In the genomic region with DNA sequence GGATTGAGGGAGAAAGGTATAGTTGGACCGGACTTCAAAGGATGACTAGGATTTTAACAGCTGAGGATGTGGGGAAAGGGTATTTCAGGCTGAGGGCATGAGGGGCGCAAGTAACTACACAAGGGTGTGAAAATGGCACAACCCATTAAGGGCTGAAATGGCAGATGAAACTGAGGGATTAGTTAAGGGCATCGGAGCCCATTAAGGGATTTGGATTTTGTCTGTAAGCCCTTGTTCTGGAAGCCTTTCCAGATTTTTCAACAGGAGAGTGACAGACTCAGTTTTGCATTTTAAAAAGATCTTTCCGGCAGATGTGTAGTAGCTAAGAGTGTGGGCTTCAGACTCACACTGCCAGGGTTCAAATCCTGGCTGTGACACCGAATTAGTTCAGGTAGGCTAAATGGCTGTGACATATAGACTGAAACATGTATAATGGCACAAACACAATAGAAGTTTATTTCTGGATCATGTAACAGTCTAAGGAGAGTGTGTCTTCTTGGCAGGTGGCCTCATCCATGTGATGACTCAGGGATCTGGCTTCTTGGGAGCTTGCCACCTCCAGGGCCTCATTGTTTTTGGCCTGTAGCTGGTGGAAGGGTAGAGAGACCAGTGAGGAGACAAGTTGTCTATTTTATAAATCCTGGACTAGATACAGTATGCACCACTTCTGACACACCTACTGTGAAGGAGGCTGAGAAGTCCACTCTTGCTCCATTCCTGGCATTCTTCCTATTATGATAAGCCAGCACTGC, we compare ENCODE assay signal across 9 cellular contexts. TPM values are rescaled to one million over a fixed set of nuclear protein-coding genes. Genes with fewer than 3 reads are reported as not detected.
DNase-seq lines count a peak whose midpoint lies in the region; ATAC-seq and TF ChIP-seq lines count a peak whose summit lies in the region.
"Had no signal": no experiment of that assay in that cellular context is flagged by ENCODE, and none has a peak within 500 bp of the region (broad histone marks: within the 10 kb centered on the region; RNA-seq: fewer than 3 reads in every experiment).

No MANE protein-coding gene starts in this region.

- no peaks in the 10 kb centered on the region for H4K20me1 ChIP-seq in fibroblast of lung (ENCODE audit: control insufficient read depth, extremely low read depth, insufficient read depth, low read length)

- BruUV-seq in Panc1 (replicated peaks; lab: Mats Ljungman, UMichigan) = no TSS peak

- POLR2A ChIA-PET in Panc1 (lab: Charles Lee) = no interaction called here
- POLR2A ChIA-PET in activated CD8-positive, alpha-beta T cell treated with anti-CD3 and anti-CD28 coated beads for 36 hours (lab: Charles Lee) = interaction anchor here (0.9 kb wide), 1 partner anchor 7 kb away, joined by 3 read pairs; no protein-coding TSS in a partner anchor
- POLR2A ChIA-PET in GM10248 (lab: Yijun Ruan, JAX) = no interaction called here

- WGBS in spleen, 5 donors = 86 to 97% (median 90%) methylated on average over 5 of the region's 5 CpGs

- CTCF ChIA-PET in Panc1 (lab: Charles Lee) = no interaction called here
- CTCF ChIA-PET in activated CD8-positive, alpha-beta T cell treated with anti-CD3 and anti-CD28 coated beads for 36 hours (lab: Charles Lee) = interaction anchor here (1.2 to 2.5 kb wide), 3 partner anchors 17 to 104 kb away, joined by 4 to 8 read pairs (median 4); no protein-coding TSS in a partner anchor
- CTCF ChIA-PET in GM10248 (lab: Yijun Ruan, JAX) = interaction anchor here (0.7 to 2.5 kb wide), 5 partner anchors 14 to 157 kb away, joined by 3 to 8 read pairs (median 3); no protein-coding TSS in a partner anchor

- TF ChIP-seq POLR2A in spleen (IDR thresholded peaks at IDR 0.05) = no peak

- no peaks in the 10 kb centered on the region for H3K4me1 ChIP-seq in Panc1 (ENCODE audit: control insufficient read depth, insufficient read depth, low read length)
- no peaks in the 10 kb centered on the region for H3K4me1 ChIP-seq in fibroblast of lung (ENCODE audit: control insufficient read depth, extremely low read depth, insufficient read depth, low read length)
- peaks cover 0 to 22% (median 4%) of the 10 kb centered on the region in 6 donors for H3K4me1 ChIP-seq in spleen

- no peak overlapping the region for H3K27ac Mint-ChIP-seq in activated CD8-positive, alpha-beta T cell treated with anti-CD3 and anti-CD28 coated beads for 36 hours

- intact Hi-C loops in Panc1 (cut with micrococcal nuclease; ENCODE audit: unreplicated experiment) (no loop called here), spleen (cut with DNase I; ENCODE audit: low total_unique reads) (no loop called here)
- intact Hi-C loops in activated CD8-positive, alpha-beta T cell treated with anti-CD3 and anti-CD28 coated beads for 36 hours (cut with micrococcal nuclease) = no loop called here

- DNase-seq in H4 (ENCODE audit: low spot score) (peak; percentile 76), Panc1 (ENCODE audit: low read depth, low spot score) (peak; percentile 15), fibroblast of lung (ENCODE audit: low read depth in 2 of 2) (peak; percentile 67 to 91), spleen (peak; percentile 3), GM10248 (ENCODE audit: extremely low spot score) (no peak), putamen (ENCODE audit: low spot score) (no peak)
- DNase-seq in activated CD8-positive, alpha-beta T cell treated with anti-CD3 and anti-CD28 coated beads for 36 hours = no peak
- DNase-seq: activated CD4-positive, alpha-beta T cell treated with anti-CD3 and anti-CD28 coated beads for 4 hours; stimulated activated naive CD4-positive, alpha-beta T cell had no signal

- no peaks in the 10 kb centered on the region for H3K27me3 Mint-ChIP-seq in activated CD8-positive, alpha-beta T cell treated with anti-CD3 and anti-CD28 coated beads for 36 hours

- no peak overlapping the region for H3K4me3 Mint-ChIP-seq in activated CD8-positive, alpha-beta T cell treated with anti-CD3 and anti-CD28 coated beads for 36 hours

- H3K9me3 Mint-ChIP-seq in activated CD8-positive, alpha-beta T cell treated with anti-CD3 and anti-CD28 coated beads for 36 hours = no peaks in the 10 kb centered on the region

- no peaks in the 10 kb centered on the region for H3K79me2 ChIP-seq in fibroblast of lung (ENCODE audit: control insufficient read depth, insufficient read depth, low read length)

- peaks cover 4% of the 10 kb centered on the region; the same call in 1 of the 2 replicates for H3K27me3 ChIP-seq in Panc1 (ENCODE audit: control insufficient read depth, insufficient read depth, low read length)
- peaks cover 15% of the 10 kb centered on the region for H3K27me3 ChIP-seq in fibroblast of lung (ENCODE audit: control insufficient read depth, insufficient read depth, low read length)
- H3K27me3 ChIP-seq in spleen (replicated peaks in 1 of 7) = no peaks in the 10 kb centered on the region

- H3K27ac ChIP-seq in Panc1 (ENCODE audit: low read length) = no peak overlapping the region
- H3K27ac ChIP-seq in fibroblast of lung (ENCODE audit: insufficient read depth, low read length) = no peak overlapping the region
- peak overlapping the region in 2 of 8 donors; percentile 6 to 20 for H3K27ac ChIP-seq in spleen

- H3K9me3 ChIP-seq in Panc1 (ENCODE audit: control insufficient read depth, insufficient read depth, low read depth, low read length) (no peaks in the 10 kb centered on the region), fibroblast of lung (ENCODE audit: control insufficient read depth, insufficient read depth, low read depth, low read length) (no peaks in the 10 kb centered on the region), spleen (no peaks in the 10 kb centered on the region)

- H3K36me3 ChIP-seq in Panc1 (ENCODE audit: control insufficient read depth, insufficient read depth, low read length) (no peaks in the 10 kb centered on the region), fibroblast of lung (ENCODE audit: control insufficient read depth, insufficient read depth, low read length) (no peaks in the 10 kb centered on the region), spleen (no peaks in the 10 kb centered on the region)

- no peaks in the 10 kb centered on the region for H3K36me3 Mint-ChIP-seq in activated CD8-positive, alpha-beta T cell treated with anti-CD3 and anti-CD28 coated beads for 36 hours (ENCODE audit: low read depth)

- TF ChIP-seq CTCF in Panc1 (IDR thresholded peaks at IDR 0.05) = no peak
- TF ChIP-seq CTCF in fibroblast of lung (conservative IDR thresholded peaks at IDR 0.05 in 1 of 2, IDR thresholded peaks at IDR 0.05 in 1 of 2; ENCODE audit: low read depth in 1 of 2, low read length in 2 of 2) = no peak
- no peak for TF ChIP-seq CTCF in spleen (IDR thresholded peaks at IDR 0.05 in 8 of 11, conservative IDR thresholded peaks at IDR 0.05 in 3 of 11)
- TF ChIP-seq CTCF in activated CD8-positive, alpha-beta T cell treated with anti-CD3 and anti-CD28 coated beads for 36 hours (IDR thresholded peaks at IDR 0.05) = no peak
- no peak for TF ChIP-seq CTCF in GM10248 (IDR thresholded peaks at IDR 0.05; ENCODE audit: control extremely low read depth, extremely low read depth, low read depth, missing control alignments)

- H2AFZ ChIP-seq in fibroblast of lung (ENCODE audit: low read length) = no peak overlapping the region

- H3K4me3 ChIP-seq in Panc1 (ENCODE audit: low read depth in 2 of 2, low read length in 2 of 2) = no peak overlapping the region
- H3K4me3 ChIP-seq in fibroblast of lung (replicated peaks in 1 of 4; ENCODE audit: control extremely low read depth in 1 of 4, insufficient read depth in 1 of 4, low read depth in 3 of 4, low read length in 4 of 4) = no peak overlapping the region
- H3K4me3 ChIP-seq in spleen = no peak overlapping the region

- in situ Hi-C loops in Panc1 (cut with HindIII; ENCODE audit: low pct_unique_long_range_greater_than_20kb, low sequenced_read_pairs) = no loop called here

- H3K4me1 Mint-ChIP-seq in activated CD8-positive, alpha-beta T cell treated with anti-CD3 and anti-CD28 coated beads for 36 hours (ENCODE audit: low read depth) = peaks cover 16% of the 10 kb centered on the region

- no peak overlapping the region for H3K9ac ChIP-seq in fibroblast of lung (ENCODE audit: insufficient read depth, low read length)

- H3K4me2 ChIP-seq in fibroblast of lung (ENCODE audit: extremely low read depth, insufficient read depth, low read length) = no peak overlapping the region

- peak; percentile 68; the same call in 1 of the 2 replicates for ATAC-seq in Panc1
- ATAC-seq in activated CD8-positive, alpha-beta T cell treated with anti-CD3 and anti-CD28 coated beads for 36 hours = no peak

RNA-seq across cellular contexts. Expression of gene UBE2T, which starts 49.6 kb away (rescaled TPM):
- total RNA-seq in H4 (2014; rRNA removed; shearing (Covaris generic)) = 239 and 293 TPM in 2 replicates
- total RNA-seq in Panc1 (2021; ENCODE audit: unreplicated experiment) (67.8 TPM), fibroblast of lung (6.4 and 17.0 TPM in 2 replicates), spleen (10 to 100 TPM in 1 of 7 donors, 1 to 10 TPM in 6; 1.2 to 15.3 (median 5.2) TPM)
- 36.8 TPM for polyA plus RNA-seq in Panc1 (2012; ENCODE audit: insufficient read length)
- polyA plus RNA-seq in fibroblast of lung (34.2 and 93.9 TPM in 2 replicates), spleen (10 to 100 TPM in 1 of 3 donors, 1 to 10 TPM in 2; 5.0 to 16.2 (median 9.8) TPM)
- polyA plus RNA-seq in fibroblast of lung (2012) = 16.2 and 54.5 TPM in 2 replicates
- polyA minus RNA-seq in fibroblast of lung (ENCODE audit: low replicate concordance) = 10.7 and 53.5 TPM in 2 replicates
- 100 to 1,000 TPM in 1 of 2 experiments, 10 to 100 TPM in 1; 99.8 to 102 TPM for total RNA-seq in activated CD8-positive, alpha-beta T cell treated with anti-CD3 and anti-CD28 coated beads for 36 hours

RNA-seq across cellular contexts. Expression of gene PPP1R12B, which starts 56.4 kb away (rescaled TPM):
- total RNA-seq in H4 (2014; rRNA removed; shearing (Covaris generic)) = 4.7 and 5.7 TPM in 2 replicates
- total RNA-seq in Panc1 (2021; ENCODE audit: unreplicated experiment) (13.1 TPM), fibroblast of lung (11.3 and 13.4 TPM in 2 replicates), spleen (100 to 1,000 TPM in 1 of 7 donors, 10 to 100 TPM in 6; 60.0 to 124 (median 80.6) TPM)
- polyA plus RNA-seq in Panc1 (2012; ENCODE audit: insufficient read length) = 2.1 TPM
- polyA plus RNA-seq in fibroblast of lung (8.8 and 21.7 TPM in 2 replicates), spleen (1 to 10 TPM; 2.4 to 8.3 (median 3.6) TPM)
- polyA plus RNA-seq in fibroblast of lung (2012) = 3.1 and 10.4 TPM in 2 replicates
- 9.1 and 26.1 TPM in 2 replicates for polyA minus RNA-seq in fibroblast of lung (ENCODE audit: low replicate concordance)
- total RNA-seq in activated CD8-positive, alpha-beta T cell treated with anti-CD3 and anti-CD28 coated beads for 36 hours = 10 to 100 TPM; 13.0 to 14.1 TPM

Comparison
In these comparisons a context has a peak if more than half of its experiments do, and no peak if none do; other contexts are left out.
1. DNase-seq: peak in H4 (single experiment), Panc1 (single experiment), fibroblast of lung (2 of 2) and spleen (single experiment); none in activated CD8-positive, alpha-beta T cell treated with anti-CD3 and anti-CD28 coated beads for 36 hours (single experiment), GM10248 (single experiment) and putamen (single experiment).